Comparison of ENCODE assay signal across 8 cellular contexts in the genomic region with DNA sequence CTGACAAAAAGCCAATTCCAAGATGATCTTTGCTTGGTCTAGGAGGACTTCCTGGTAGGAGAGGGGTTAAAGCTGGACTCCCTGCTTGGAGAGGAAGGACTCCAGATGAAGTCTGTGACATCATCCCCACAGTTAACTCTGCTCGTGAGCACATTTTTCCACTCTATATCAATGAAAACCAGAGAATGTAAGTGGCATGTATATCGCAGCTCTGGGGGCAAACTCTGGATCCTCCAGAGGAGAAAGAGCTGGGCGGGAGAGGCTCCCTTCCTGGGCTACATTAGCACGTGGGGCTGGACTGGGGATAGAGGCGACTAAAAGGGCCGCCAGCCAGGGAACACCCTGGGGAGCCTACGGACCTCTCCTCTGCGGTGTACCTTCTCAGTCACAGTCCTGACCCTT.
DNase-seq lines count a peak whose midpoint lies in the region; ATAC-seq lines count a peak whose summit lies in the region.

No MANE protein-coding gene starts in this region.

- DNase-seq in activated CD4-positive, alpha-beta T cell treated with anti-CD3 and anti-CD28 coated beads, Interleukin-2, amount 50 U/mL, for 48 hours: peak; percentile 20 to 24
- no peak for DNase-seq in activated CD4-positive, alpha-beta T cell treated with anti-CD3 and anti-CD28 coated beads, Interleukin-2, amount 50 U/mL, for 4 hours
- DNase-seq in RPMI8226 (no peak), pons (ENCODE audit: low spot score) (no peak)

- H3K9ac ChIP-seq in mucosa of rectum (ENCODE audit: low read depth in 1 of 2, low read length in 2 of 2): peak overlapping the region; percentile 46 to 64

- peak; percentile 16 for ATAC-seq in HG03095 (IDR thresholded peaks at IDR 0.05; ENCODE audit: unreplicated experiment)
- no peak for ATAC-seq in HG03565 (IDR thresholded peaks at IDR 0.05; ENCODE audit: unreplicated experiment)

- peak overlapping the region; percentile 93 for H3K27ac Mint-ChIP-seq in activated naive CD8-positive, alpha-beta T cell

- peaks cover 58 to 65% of the 10 kb centered on the region in 2 donors for H3K4me1 ChIP-seq in mucosa of rectum (ENCODE audit: control insufficient read depth in 2 of 2, insufficient read depth in 2 of 2, low read length in 2 of 2)

- H3K36me3 ChIP-seq in mucosa of rectum (ENCODE audit: control insufficient read depth in 2 of 2, insufficient read depth in 2 of 2, low read length in 2 of 2): no peaks in the 10 kb centered on the region

- H3K27me3 ChIP-seq in mucosa of rectum (ENCODE audit: control insufficient read depth in 2 of 2, insufficient read depth in 2 of 2, low read length in 2 of 2): no peaks in the 10 kb centered on the region

- no peaks in the 10 kb centered on the region for H3K9me3 ChIP-seq in mucosa of rectum (ENCODE audit: control insufficient read depth in 2 of 2, low read length in 2 of 2)

- H3K36me3 Mint-ChIP-seq in activated naive CD8-positive, alpha-beta T cell: peaks cover 15% of the 10 kb centered on the region

- H3K4me3 Mint-ChIP-seq in activated naive CD8-positive, alpha-beta T cell: peak overlapping the region; percentile 92

- no peaks in the 10 kb centered on the region for H3K9me3 Mint-ChIP-seq in activated naive CD8-positive, alpha-beta T cell (ENCODE audit: low read depth)

- H3K4me3 ChIP-seq in mucosa of rectum (ENCODE audit: low read length in 2 of 2): peak overlapping the region; percentile 58 to 81

- peaks cover 56% of the 10 kb centered on the region for H3K4me1 Mint-ChIP-seq in activated naive CD8-positive, alpha-beta T cell (ENCODE audit: low read depth)

- H3K27ac ChIP-seq in mucosa of rectum (ENCODE audit: low read depth in 2 of 2, low read length in 2 of 2): peak overlapping the region; percentile 78 to 86

- no peaks in the 10 kb centered on the region for H3K27me3 Mint-ChIP-seq in activated naive CD8-positive, alpha-beta T cell

Comparison
In these comparisons a context has a peak if more than half of its experiments do, and no peak if none do; other contexts are left out.
1. DNase-seq: peak in activated CD4-positive, alpha-beta T cell treated with anti-CD3 and anti-CD28 coated beads, Interleukin-2, amount 50 U/mL, for 48 hours (2 of 2); none in activated CD4-positive, alpha-beta T cell treated with anti-CD3 and anti-CD28 coated beads, Interleukin-2, amount 50 U/mL, for 4 hours (0 of 2), RPMI8226 (single experiment) and pons (single experiment).